In genomic region chr7:138776156-138776833, GRCh38 we compare ENCODE assay signal across 22 cellular contexts. TPM values are rescaled to one million over a fixed set of nuclear protein-coding genes. Genes with fewer than 3 reads are reported as not detected.
A peak's percentile ranks its signal among the peaks of the same experiment; 100 is the strongest.
DNase-seq lines count a peak whose midpoint lies in the region; ATAC-seq lines count a peak whose summit lies in the region.
"Had no signal": no experiment of that assay in that cellular context is flagged by ENCODE, and none has a peak within 500 bp of the region (broad histone marks: within the 10 kb centered on the region; RNA-seq: fewer than 3 reads in every experiment).

No MANE protein-coding gene starts in this region.

- H2BK5ac ChIP-seq in trophoblast cell (ENCODE audit: low read depth, low read length, poor library complexity), result no peak overlapping the region

- peaks cover 6 to 8% of the 10 kb centered on the region in 2 experiments for H3K4me1 ChIP-seq in trophoblast cell (ENCODE audit: control insufficient read depth in 1 of 2, insufficient read depth in 2 of 2, low read length in 2 of 2)
- H3K4me1 ChIP-seq: HAP-1, tibial nerve had no signal

- no peak overlapping the region for H3K4ac ChIP-seq in trophoblast cell (ENCODE audit: low read depth, low read length)

- no peak overlapping the region for H3K18ac ChIP-seq in trophoblast cell (ENCODE audit: low read length)

- no peak overlapping the region for H3K14ac ChIP-seq in trophoblast cell (ENCODE audit: low read length)

- no peak for ATAC-seq in Right ventricle myocardium inferior
- ATAC-seq: CD8-positive, alpha-beta T cell had no signal

- H2AFZ ChIP-seq in trophoblast cell (ENCODE audit: insufficient read depth, low read length, poor library complexity), result no peak overlapping the region
- H2AFZ ChIP-seq: PC-9 had no signal

- no peak overlapping the region for H4K8ac ChIP-seq in trophoblast cell (ENCODE audit: low read depth, low read length)

- H3K9ac ChIP-seq in trophoblast cell (ENCODE audit: low read length), result no peak overlapping the region
- H3K9ac ChIP-seq: SK-N-SH had no signal

- WGBS in trophoblast cell (ENCODE audit: extremely low coverage, insufficient coverage, insufficient read length), result no CpG with 5 or more reads among the region's 10 CpGs

- H3K4me3 ChIP-seq in trophoblast cell (ENCODE audit: low read depth, low read length), result no peak overlapping the region
- H3K4me3 ChIP-seq: coronary artery, HAP-1, PC-9, tibial nerve had no signal

- peak; percentile 98 for DNase-seq in DMS53 treated with DMSO at 0.1 percent for 48 hours (lab: John Stamatoyannopoulos, UW; ENCODE audit: unreplicated experiment)
- peak; percentile 91 for DNase-seq in NCI-H2029 treated with DMSO at 0.1 percent for 48 hours (lab: John Stamatoyannopoulos, UW)
- peak; percentile 54 for DNase-seq in SHP77 treated with DMSO at 0.1 percent for 48 hours (lab: John Stamatoyannopoulos, UW)
- DNase-seq in trophoblast cell, result no peak
- no peak for DNase-seq in NCI-H526 treated with DMSO at 0.1 percent for 48 hours (lab: John Stamatoyannopoulos, UW)
- DNase-seq in RKO (ENCODE audit: low spot score), result no peak
- no peak for DNase-seq in Right ventricle myocardium inferior (ENCODE audit: missing footprints)
- DNase-seq: activated CD4-positive, alpha-beta T cell treated with anti-CD3 and anti-CD28 coated beads for 1 hour; activated naive CD8-positive, alpha-beta T cell treated with anti-CD3 and anti-CD28 coated beads, Interleukin-2, amount 10 ng/mL, durations not matched to agents 7 days and 5 days; CD8-positive, alpha-beta T cell; islet precursor cell; mesendoderm; NCI-H526; SK-N-SH; T1000 had no signal

- peak overlapping the region; percentile 46 for H3K27ac ChIP-seq in trophoblast cell (ENCODE audit: low read depth, low read length)
- H3K27ac ChIP-seq: coronary artery, HL-60, PC-9, tibial nerve had no signal

- H3K79me2 ChIP-seq in trophoblast cell (ENCODE audit: control insufficient read depth, insufficient read depth, low read length, poor library complexity), result no peaks in the 10 kb centered on the region

- no peak overlapping the region for H3K23ac ChIP-seq in trophoblast cell (ENCODE audit: low read length)

- H2BK12ac ChIP-seq in trophoblast cell (ENCODE audit: low read length), result no peak overlapping the region

- H3K4me2 ChIP-seq in trophoblast cell (ENCODE audit: low read length), result no peak overlapping the region
- H3K4me2 ChIP-seq: PC-9, SK-N-SH had no signal

- H3K9me3 ChIP-seq in trophoblast cell (ENCODE audit: insufficient read depth, low read depth, low read length), result no peaks in the 10 kb centered on the region
- H3K9me3 ChIP-seq: HAP-1, SK-N-SH, tibial nerve had no signal

- H2BK120ac ChIP-seq in trophoblast cell (ENCODE audit: insufficient read depth, low read length, poor library complexity), result no peak overlapping the region

- no peaks in the 10 kb centered on the region for H3K36me3 ChIP-seq in trophoblast cell (ENCODE audit: control insufficient read depth in 1 of 2, insufficient read depth in 2 of 2, low read length in 2 of 2)
- H3K36me3 ChIP-seq: HAP-1, tibial nerve had no signal

- intact Hi-C loops in Right ventricle myocardium inferior (cut with DNase I), result no loop called here

- no peak overlapping the region for H2AK5ac ChIP-seq in trophoblast cell (ENCODE audit: low read length)

- no peaks in the 10 kb centered on the region for H3K27me3 ChIP-seq in trophoblast cell (ENCODE audit: insufficient read depth, low read length)
- H3K27me3 ChIP-seq: tibial nerve had no signal

- H4K12ac ChIP-seq in trophoblast cell (ENCODE audit: low read depth, low read length), result no peak overlapping the region

- no peak overlapping the region for H4K91ac ChIP-seq in trophoblast cell (ENCODE audit: low read depth, low read length)

- H3K79me1 ChIP-seq in trophoblast cell (ENCODE audit: low read length), result no peaks in the 10 kb centered on the region

RNA-seq across cellular contexts. Expression of gene TMEM213, which starts 21.5 kb away (rescaled TPM):
- not detected in 2 replicates for polyA plus RNA-seq in trophoblast cell (2013)
- not detected for total RNA-seq in Right ventricle myocardium inferior
- total RNA-seq: activated naive CD8-positive, alpha-beta T cell treated with anti-CD3 and anti-CD28 coated beads, Interleukin-2, amount 10 ng/mL, durations not matched to agents 7 days and 5 days; CD8-positive, alpha-beta T cell; PC-9; pulmonary artery endothelial cell; tibial nerve had no signal
- polyA plus RNA-seq: neural cell, SK-N-SH had no signal

RNA-seq across cellular contexts. Expression of gene ATP6V0A4, which starts 21.7 kb away (rescaled TPM):
- polyA plus RNA-seq in trophoblast cell (2013), result 3.4 and 3.5 TPM in 2 replicates
- total RNA-seq in Right ventricle myocardium inferior, result not detected
- total RNA-seq: activated naive CD8-positive, alpha-beta T cell treated with anti-CD3 and anti-CD28 coated beads, Interleukin-2, amount 10 ng/mL, durations not matched to agents 7 days and 5 days; CD8-positive, alpha-beta T cell; tibial nerve had no signal
- polyA plus RNA-seq: SK-N-SH had no signal

Comparison
In these comparisons a context has a peak if more than half of its experiments do, and no peak if none do; other contexts are left out.
1. DNase-seq: peak in DMS53 treated with DMSO at 0.1 percent for 48 hours (single experiment), NCI-H2029 treated with DMSO at 0.1 percent for 48 hours (single experiment) and SHP77 treated with DMSO at 0.1 percent for 48 hours (single experiment); none in trophoblast cell (0 of 2), NCI-H526 treated with DMSO at 0.1 percent for 48 hours (single experiment), RKO (single experiment) and Right ventricle myocardium inferior (single experiment).